In genomic region chr6:28953039-28953872, GRCh38 we compare ENCODE assay signal across 8 cellular contexts.
A peak's percentile ranks its signal among the peaks of the same experiment; 100 is the strongest.
DNase-seq lines count a peak whose midpoint lies in the region; ATAC-seq and TF ChIP-seq lines count a peak whose summit lies in the region.

No MANE protein-coding gene starts in this region.

- peaks cover 34% of the 10 kb centered on the region for H3K27me3 Mint-ChIP-seq in T-helper 1 cell treated with Interleukin-12 subunit alpha and Interleukin-12 subunit beta and Interleukin-4 antibody, amounts not matched to agents 30 μg/mL and 1 μg/mL, for 36 hours (ENCODE audit: low read depth)

- no peaks in the 10 kb centered on the region for H3K4me1 ChIP-seq in iPS-20b (ENCODE audit: insufficient read depth, low read length)

- H3K27ac Mint-ChIP-seq in T-helper 1 cell treated with Interleukin-12 subunit alpha and Interleukin-12 subunit beta and Interleukin-4 antibody, amounts not matched to agents 30 μg/mL and 1 μg/mL, for 36 hours, result peak overlapping the region; percentile 65

- H3K4me3 ChIP-seq in AG09309 (ENCODE audit: control insufficient read depth, low read depth, low read length) (peak overlapping the region; percentile 55), astrocyte of the spinal cord (ENCODE audit: low read depth, low read length) (peak overlapping the region; percentile 73), iPS-20b (ENCODE audit: low read length) (peak overlapping the region; percentile 77)

- TF ChIP-seq CTCF in AG09309 (IDR thresholded peaks at IDR 0.05; ENCODE audit: control insufficient read depth, insufficient read depth, low read depth, low read length, missing control alignments), result no peak
- no peak for TF ChIP-seq CTCF in astrocyte of the spinal cord (IDR thresholded peaks at IDR 0.05; ENCODE audit: low read depth, low read length)

- H3K9me3 Mint-ChIP-seq in T-helper 1 cell treated with Interleukin-12 subunit alpha and Interleukin-12 subunit beta and Interleukin-4 antibody, amounts not matched to agents 30 μg/mL and 1 μg/mL, for 36 hours, result no peaks in the 10 kb centered on the region

- H3K4me1 Mint-ChIP-seq in T-helper 1 cell treated with Interleukin-12 subunit alpha and Interleukin-12 subunit beta and Interleukin-4 antibody, amounts not matched to agents 30 μg/mL and 1 μg/mL, for 36 hours (ENCODE audit: low read depth), result peaks cover 17% of the 10 kb centered on the region

- H3K27ac ChIP-seq in iPS-20b (ENCODE audit: low read length), result no peak overlapping the region

- peak overlapping the region; percentile 53; the same call in 1 of the 2 replicates for H3K9ac ChIP-seq in iPS-20b (ENCODE audit: low read depth, low read length)

- H3K36me3 ChIP-seq in iPS-20b (ENCODE audit: insufficient read depth, low read depth, low read length), result no peaks in the 10 kb centered on the region

- no peaks in the 10 kb centered on the region for H3K9me3 ChIP-seq in iPS-20b (ENCODE audit: insufficient read depth, low read depth, low read length)

- in situ Hi-C loops in astrocyte of the spinal cord (cut with HindIII; ENCODE audit: low sequenced_read_pairs), result no loop called here

- H3K27me3 ChIP-seq in iPS-20b (ENCODE audit: insufficient read depth, low read length), result peaks cover 6% of the 10 kb centered on the region; the same call in 1 of the 2 replicates

- H3K4me3 Mint-ChIP-seq in T-helper 1 cell treated with Interleukin-12 subunit alpha and Interleukin-12 subunit beta and Interleukin-4 antibody, amounts not matched to agents 30 μg/mL and 1 μg/mL, for 36 hours, result peak overlapping the region; percentile 65

- no peaks in the 10 kb centered on the region for H3K36me3 Mint-ChIP-seq in T-helper 1 cell treated with Interleukin-12 subunit alpha and Interleukin-12 subunit beta and Interleukin-4 antibody, amounts not matched to agents 30 μg/mL and 1 μg/mL, for 36 hours (ENCODE audit: low read depth)

- peak; percentile 75 for ATAC-seq in GM19351 (IDR thresholded peaks at IDR 0.05; ENCODE audit: unreplicated experiment)

- DNase-seq in AG09309 (ENCODE audit: low read depth), result no peak
- DNase-seq in MV-4-11 (lab: John Stamatoyannopoulos, UW), result peak; percentile 15
- peak; percentile 64 for DNase-seq in astrocyte of the spinal cord (ENCODE audit: low read depth, low spot score)
- peak; percentile 68 for DNase-seq in stimulated activated CD4-positive, alpha-beta T cell treated with anti-CD3 and anti-CD28 coated beads, Interleukin-12 subunit alpha, Interleukin-12 subunit beta, amount 100 ng/mL, for 4 hours
- no peak for DNase-seq in cortex of kidney (lab: John Stamatoyannopoulos, UW)

Comparison
In these comparisons a context has a peak if more than half of its experiments do, and no peak if none do; other contexts are left out.
1. DNase-seq: peak in MV-4-11 (single experiment), astrocyte of the spinal cord (single experiment) and stimulated activated CD4-positive, alpha-beta T cell treated with anti-CD3 and anti-CD28 coated beads, Interleukin-12 subunit alpha, Interleukin-12 subunit beta, amount 100 ng/mL, for 4 hours (single experiment); none in AG09309 (single experiment) and cortex of kidney (single experiment).
2. Peak in every context shown above with its lines, with median percentiles within 50 percentile points of each other: H3K4me3 ChIP-seq.